In genomic region chrX:20060961-20061868, GRCh38 we compare ENCODE assay signal across 9 cellular contexts. TPM values are rescaled to one million over a fixed set of nuclear protein-coding genes. Genes with fewer than 3 reads are reported as not detected.
DNase-seq lines count a peak whose midpoint lies in the region; ATAC-seq and TF ChIP-seq lines count a peak whose summit lies in the region.
"Had no signal": no experiment of that assay in that cellular context is flagged by ENCODE, and none has a peak within 500 bp of the region (broad histone marks: within the 10 kb centered on the region; RNA-seq: fewer than 3 reads in every experiment).

No MANE protein-coding gene starts in this region.

- intact Hi-C loops in posterior cingulate gyrus (cut with DNase I) (no loop called here), heart left ventricle (cut with DNase I) (loop anchor here in 4 of 10 donors (10.0 kb wide), 1 partner anchor 156 kb away; no protein-coding TSS in a partner anchor)

- peak; percentile 77 for ATAC-seq in GM19468 (IDR thresholded peaks at IDR 0.05; ENCODE audit: extremely low read depth, unreplicated experiment)
- peak; percentile 74 for ATAC-seq in HG03460 (IDR thresholded peaks at IDR 0.05; ENCODE audit: unreplicated experiment)
- ATAC-seq in heart left ventricle: no peak

- WGBS in heart left ventricle, 4 donors: 72 to 89% (median 75%) methylated on average over 5 of the region's 5 CpGs

- H3K4me3 ChIP-seq in Peyer's patch: no peak overlapping the region
- no peak overlapping the region for H3K4me3 ChIP-seq in heart left ventricle

- H3K36me3 ChIP-seq in Peyer's patch (no peaks in the 10 kb centered on the region), heart left ventricle (no peaks in the 10 kb centered on the region)

- no peak for TF ChIP-seq POLR2A in Peyer's patch (IDR thresholded peaks at IDR 0.05)
- TF ChIP-seq POLR2A in heart left ventricle (IDR thresholded peaks at IDR 0.05): no peak

- TF ChIP-seq CTCF in Peyer's patch (IDR thresholded peaks at IDR 0.05): no peak
- no peak for TF ChIP-seq CTCF in heart left ventricle (IDR thresholded peaks at IDR 0.05)

- H3K27me3 ChIP-seq in Peyer's patch (no peaks in the 10 kb centered on the region), heart left ventricle (peaks cover 0 to 18% (median 0%) of the 10 kb centered on the region in 9 donors)

- H3K9me3 ChIP-seq in Peyer's patch (no peaks in the 10 kb centered on the region), heart left ventricle (no peaks in the 10 kb centered on the region)

- H3K27ac ChIP-seq in Peyer's patch: no peak overlapping the region
- no peak overlapping the region for H3K27ac ChIP-seq in heart left ventricle

- DNase-seq in DMS79 treated with DMSO at 0.1 percent for 48 hours (lab: John Stamatoyannopoulos, UW) (peak; percentile 21), Peyer's patch (peak in 2 of 3 donors; percentile 61 to 67), posterior cingulate gyrus (no peak), putamen (ENCODE audit: low spot score) (no peak), heart left ventricle (no peak)
- DNase-seq in stimulated activated CD4-positive, alpha-beta T cell treated with anti-CD3 and anti-CD28 coated beads, Interleukin-2, amount 100 ng/mL, for 48 hours: no peak
- DNase-seq: activated T-cell treated with anti-CD3 and anti-CD28 coated beads, Interleukin-2, amount 50 U/mL, for 72 hours had no signal

- H3K4me1 ChIP-seq in Peyer's patch: peaks cover 0 to 12% (median 0%) of the 10 kb centered on the region in 4 donors
- no peaks in the 10 kb centered on the region for H3K4me1 ChIP-seq in heart left ventricle

RNA-seq across cellular contexts. Expression of gene MAP7D2, which starts 55.5 kb away (rescaled TPM):
- 1 to 10 TPM; 1.3 to 5.3 (median 2.9) TPM for total RNA-seq in Peyer's patch
- under 1 TPM; 0.13 to 0.76 (median 0.53) TPM for total RNA-seq in heart left ventricle
- polyA plus RNA-seq in heart left ventricle: under 1 TPM; 0.11 to 0.23 TPM

Comparison
In these comparisons a context has a peak if more than half of its experiments do, and no peak if none do; other contexts are left out.
1. DNase-seq: peak in DMS79 treated with DMSO at 0.1 percent for 48 hours (single experiment) and Peyer's patch (2 of 3); none in stimulated activated CD4-positive, alpha-beta T cell treated with anti-CD3 and anti-CD28 coated beads, Interleukin-2, amount 100 ng/mL, for 48 hours (0 of 2), posterior cingulate gyrus (0 of 10), putamen (single experiment) and heart left ventricle (0 of 5).
2. ATAC-seq: peak in GM19468 (single experiment) and HG03460 (single experiment); none in heart left ventricle (0 of 4).